ENCODE assay signal across 16 cellular contexts in the genomic region with DNA sequence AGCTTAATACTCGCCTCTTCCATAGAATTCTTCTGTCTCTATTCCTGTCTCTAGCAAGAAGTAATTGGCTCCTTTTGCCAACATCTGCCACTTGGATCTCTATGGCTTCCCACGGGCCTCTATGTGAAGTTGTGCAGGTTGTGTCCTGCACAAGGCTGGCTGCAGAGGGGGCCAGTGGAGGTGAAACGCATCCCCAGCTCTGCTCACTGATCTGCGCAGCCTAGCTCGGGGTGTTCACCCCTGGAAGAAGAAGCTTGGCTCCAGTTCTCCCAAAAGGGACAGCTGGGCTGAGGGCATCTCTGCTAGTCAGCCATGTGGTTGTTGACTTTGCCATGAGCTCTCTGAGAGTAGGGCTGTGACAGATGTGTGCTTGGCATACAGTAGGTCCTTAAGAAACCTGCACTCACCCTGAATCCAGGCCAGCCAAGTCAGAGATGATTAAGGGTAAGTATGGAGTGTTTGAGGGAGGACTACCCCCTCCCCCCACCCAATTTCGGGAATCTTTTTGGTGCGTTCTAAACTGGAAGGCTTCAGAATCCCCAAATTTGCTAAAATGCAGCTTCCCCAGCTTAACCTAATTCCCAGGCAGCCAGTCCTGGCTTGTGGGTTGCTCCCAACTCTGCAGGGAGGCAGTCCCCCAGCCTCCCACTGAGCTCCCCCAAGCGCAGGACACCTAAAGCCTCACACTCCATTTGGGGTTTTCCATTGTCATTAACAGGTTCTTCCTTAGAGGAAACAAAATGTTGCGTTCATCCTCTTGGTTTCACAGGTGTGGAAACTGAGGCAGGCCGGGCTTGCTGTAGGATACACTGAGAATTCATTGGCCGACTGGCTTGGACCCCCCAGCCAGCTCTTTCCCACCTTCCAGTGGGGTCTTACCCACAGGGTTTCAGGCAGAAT. TPM values are rescaled to one million over a fixed set of nuclear protein-coding genes. Genes with fewer than 3 reads are reported as not detected.
A peak's percentile ranks its signal among the peaks of the same experiment; 100 is the strongest.
DNase-seq lines count a peak whose midpoint lies in the region; ATAC-seq and TF ChIP-seq lines count a peak whose summit lies in the region.
"Had no signal": no experiment of that assay in that cellular context is flagged by ENCODE, and none has a peak within 500 bp of the region (broad histone marks: within the 10 kb centered on the region; RNA-seq: fewer than 3 reads in every experiment).

No MANE protein-coding gene starts in this region.

- H3K27ac ChIP-seq in hepatocyte = no peak overlapping the region
- peak overlapping the region; percentile 39 for H3K27ac ChIP-seq in skeletal muscle tissue (ENCODE audit: low read depth, low read length)

- no peak overlapping the region for H3K27ac Mint-ChIP-seq in activated CD8-positive, alpha-beta memory T cell treated with anti-CD3 and anti-CD28 coated beads, Interleukin-2, amount 10 ng/mL, durations not matched to agents 7 days and 5 days

- ATAC-seq in activated CD8-positive, alpha-beta memory T cell treated with anti-CD3 and anti-CD28 coated beads, Interleukin-2, amount 10 ng/mL, durations not matched to agents 7 days and 5 days = no peak

- peaks cover 16% of the 10 kb centered on the region for H3K27me3 Mint-ChIP-seq in activated CD8-positive, alpha-beta memory T cell treated with anti-CD3 and anti-CD28 coated beads, Interleukin-2, amount 10 ng/mL, durations not matched to agents 7 days and 5 days

- no peak for DNase-seq in activated CD8-positive, alpha-beta memory T cell treated with anti-CD3 and anti-CD28 coated beads, Interleukin-2, amount 10 ng/mL, durations not matched to agents 7 days and 5 days
- DNase-seq in activated CD8-positive, alpha-beta memory T cell treated with anti-CD3 and anti-CD28 coated beads, Interleukin-2, amount 50 U/mL, for 48 hours = no peak
- DNase-seq in NCI-H524 treated with DMSO at 0.1 percent for 48 hours (lab: John Stamatoyannopoulos, UW) (peak; percentile 17), hepatocyte (ENCODE audit: low spot score) (no peak), SW480 (ENCODE audit: low spot score) (no peak), NCI-H187 (lab: John Stamatoyannopoulos, UW) (no peak), dermis blood vessel endothelial cell (no peak)
- DNase-seq: ACHN; activated naive CD4-positive, alpha-beta T cell; DMS79 treated with DMSO at 0.1 percent for 48 hours; foreskin melanocyte; NCI-H187 treated with DMSO at 0.1 percent for 48 hours had no signal

- WGBS in hepatocyte (ENCODE audit: low lambda C conversion rate, missing lambda C conversion rate) = 85% methylated on average over 11 of the region's 11 CpGs

- no peaks in the 10 kb centered on the region for H4K20me1 ChIP-seq in hepatocyte (ENCODE audit: insufficient read depth, poor library complexity, severe bottlenecking)

- H3K27me3 ChIP-seq in hepatocyte = peaks cover 51% of the 10 kb centered on the region
- H3K27me3 ChIP-seq in skeletal muscle tissue (ENCODE audit: control insufficient read depth in 3 of 3, insufficient read depth in 3 of 3, low read length in 3 of 3) = no peaks in the 10 kb centered on the region
- H3K27me3 ChIP-seq: vagina had no signal

- H3K4me1 ChIP-seq in hepatocyte (ENCODE audit: insufficient read depth) = peaks cover 3% of the 10 kb centered on the region
- peaks cover 36 to 55% (median 41%) of the 10 kb centered on the region in 3 donors for H3K4me1 ChIP-seq in skeletal muscle tissue (ENCODE audit: control insufficient read depth in 3 of 3, insufficient read depth in 3 of 3, low read length in 3 of 3)

- no peaks in the 10 kb centered on the region for H3K79me2 ChIP-seq in hepatocyte

- H3K9me3 ChIP-seq in hepatocyte (ENCODE audit: low read depth) (no peaks in the 10 kb centered on the region), skeletal muscle tissue (ENCODE audit: control insufficient read depth in 3 of 3, low read length in 3 of 3) (no peaks in the 10 kb centered on the region)
- H3K9me3 ChIP-seq: vagina had no signal

- TF ChIP-seq CTCF in hepatocyte (IDR thresholded peaks at IDR 0.05; ENCODE audit: poor library complexity) = no peak

- no peaks in the 10 kb centered on the region for H3K36me3 ChIP-seq in hepatocyte (replicated peaks; ENCODE audit: insufficient read depth, low read depth)
- peaks cover 0 to 5% (median 4%) of the 10 kb centered on the region in 3 donors for H3K36me3 ChIP-seq in skeletal muscle tissue (ENCODE audit: control insufficient read depth in 3 of 3, insufficient read depth in 3 of 3, low read length in 3 of 3)

- H3K9me2 ChIP-seq in hepatocyte (replicated peaks; ENCODE audit: insufficient read depth) = no peaks in the 10 kb centered on the region

- H3K36me3 Mint-ChIP-seq in activated CD8-positive, alpha-beta memory T cell treated with anti-CD3 and anti-CD28 coated beads, Interleukin-2, amount 10 ng/mL, durations not matched to agents 7 days and 5 days = no peaks in the 10 kb centered on the region

- no peak overlapping the region for H2AFZ ChIP-seq in hepatocyte

- peak overlapping the region; percentile 91 for H3K4me2 ChIP-seq in hepatocyte

- H3K4me3 ChIP-seq in hepatocyte = no peak overlapping the region
- peak overlapping the region in 2 of 3 donors; percentile 72 to 82 for H3K4me3 ChIP-seq in skeletal muscle tissue (ENCODE audit: low read length in 3 of 3)

- H3K9ac ChIP-seq in skeletal muscle tissue (ENCODE audit: low read depth in 1 of 3, low read length in 3 of 3) = peak overlapping the region in 1 of 3 donors; percentile 64

- CTCF ChIA-PET in activated CD8-positive, alpha-beta memory T cell treated with anti-CD3 and anti-CD28 coated beads, Interleukin-2, amount 10 ng/mL, durations not matched to agents 7 days and 5 days (lab: Charles Lee) = interaction anchor here (1.0 to 16.3 kb wide), 8 partner anchors 11 to 292 kb away, joined by 4 to 202 read pairs (median 7); partner anchors contain the start of gene DLX3

- H3K4me1 Mint-ChIP-seq in activated CD8-positive, alpha-beta memory T cell treated with anti-CD3 and anti-CD28 coated beads, Interleukin-2, amount 10 ng/mL, durations not matched to agents 7 days and 5 days = peaks cover 16% of the 10 kb centered on the region

- peak overlapping the region; percentile 79 for H3K4me3 Mint-ChIP-seq in activated CD8-positive, alpha-beta memory T cell treated with anti-CD3 and anti-CD28 coated beads, Interleukin-2, amount 10 ng/mL, durations not matched to agents 7 days and 5 days

- no peaks in the 10 kb centered on the region for H3K9me3 Mint-ChIP-seq in activated CD8-positive, alpha-beta memory T cell treated with anti-CD3 and anti-CD28 coated beads, Interleukin-2, amount 10 ng/mL, durations not matched to agents 7 days and 5 days (ENCODE audit: low read depth)
- H3K9me3 Mint-ChIP-seq: dendritic cell treated with granulocyte-macrophage colony-stimulating factor and Interleukin-4, amounts not matched to agents 40 ng/mL and 50 ng/mL, for 4 days had no signal

RNA-seq across cellular contexts. Expression of gene TAC4, which starts 2.1 kb away (rescaled TPM):
- not detected for total RNA-seq in activated CD8-positive, alpha-beta memory T cell treated with anti-CD3 and anti-CD28 coated beads, Interleukin-2, amount 10 ng/mL, durations not matched to agents 7 days and 5 days
- total RNA-seq in hepatocyte (not detected in 2 replicates), skeletal muscle tissue (2.1 TPM), dermis blood vessel endothelial cell (not detected in 2 replicates)
- not detected in 2 replicates for polyA plus RNA-seq in hepatocyte
- total RNA-seq: kidney epithelial cell, vagina had no signal
